ENCODE assay signal across 9 cellular contexts in genomic region chr20:32893878-32894483, GRCh38. TPM values are rescaled to one million over a fixed set of nuclear protein-coding genes. Genes with fewer than 3 reads are reported as not detected.
DNase-seq lines count a peak whose midpoint lies in the region; TF ChIP-seq lines count a peak whose summit lies in the region.
"Had no signal": no experiment of that assay in that cellular context is flagged by ENCODE, and none has a peak within 500 bp of the region (broad histone marks: within the 10 kb centered on the region; RNA-seq: fewer than 3 reads in every experiment).

No MANE protein-coding gene starts in this region.

- H3K27me3 ChIP-seq in Karpas-422 (ENCODE audit: low read length): no peaks in the 10 kb centered on the region

- H3K9me3 ChIP-seq in Karpas-422 (ENCODE audit: low read length): no peaks in the 10 kb centered on the region

- no peak overlapping the region for H3K27ac ChIP-seq in Karpas-422 (ENCODE audit: low read length)

- peak; percentile 65 for TF ChIP-seq CTCF in retinal pigment epithelial cell (conservative IDR thresholded peaks at IDR 0.05; ENCODE audit: low read depth, low read length)

- no peak overlapping the region for H3K9ac ChIP-seq in Karpas-422 (ENCODE audit: low read length)

- H3K9me2 ChIP-seq in Karpas-422 (replicated peaks; ENCODE audit: insufficient read depth, low read length): no peaks in the 10 kb centered on the region

- H3K4me3 ChIP-seq in Karpas-422 (ENCODE audit: low read length): no peak overlapping the region
- H3K4me3 ChIP-seq in retinal pigment epithelial cell (ENCODE audit: low read length): no peak overlapping the region

- peak; percentile 12 to 18 for DNase-seq in activated CD4-positive, alpha-beta T cell treated with anti-CD3 and anti-CD28 coated beads, Interleukin-2, amount 50 U/mL, for 48 hours
- no peak for DNase-seq in activated CD4-positive, alpha-beta T cell treated with anti-CD3 and anti-CD28 coated beads, Interleukin-2, amount 50 U/mL, for 4 hours
- peak; percentile 83 for DNase-seq in Karpas-422
- peak; percentile 60 for DNase-seq in ecto neural progenitor cell (ENCODE audit: low spot score)
- no peak for DNase-seq in retinal pigment epithelial cell (ENCODE audit: low read depth)
- DNase-seq in NCI-H128 (lab: John Stamatoyannopoulos, UW; ENCODE audit: unreplicated experiment): no peak
- DNase-seq in amniotic stem cell (lab: John Stamatoyannopoulos, UW): no peak
- DNase-seq in NCI-H1092 (lab: John Stamatoyannopoulos, UW): no peak

- peak overlapping the region; percentile 32 for H3K4me2 ChIP-seq in Karpas-422 (ENCODE audit: low read depth, low read length, poor library complexity, severe bottlenecking)

- H3K36me3 ChIP-seq in Karpas-422 (ENCODE audit: insufficient read depth, low read length): no peaks in the 10 kb centered on the region

- H3K4me1 ChIP-seq in Karpas-422 (ENCODE audit: low read length): peaks cover 10% of the 10 kb centered on the region

- no peaks in the 10 kb centered on the region for H3K79me2 ChIP-seq in Karpas-422 (ENCODE audit: low read length)

- no peaks in the 10 kb centered on the region for H4K20me1 ChIP-seq in Karpas-422 (ENCODE audit: insufficient read depth, low read depth, low read length)

- H2AFZ ChIP-seq in Karpas-422 (ENCODE audit: low read length): no peak overlapping the region

RNA-seq across cellular contexts. Expression of gene EFCAB8, which starts 35.3 kb away (rescaled TPM):
- total RNA-seq in Karpas-422 (2014; rRNA removed; shearing (Covaris generic); ENCODE audit: low replicate concordance): 0.25 and 1.2 TPM in 2 replicates
- total RNA-seq: dermis microvascular lymphatic vessel endothelial cell had no signal

Comparison
In these comparisons a context has a peak if more than half of its experiments do, and no peak if none do; other contexts are left out.
1. DNase-seq: peak in activated CD4-positive, alpha-beta T cell treated with anti-CD3 and anti-CD28 coated beads, Interleukin-2, amount 50 U/mL, for 48 hours (2 of 2), Karpas-422 (single experiment) and ecto neural progenitor cell (single experiment); none in activated CD4-positive, alpha-beta T cell treated with anti-CD3 and anti-CD28 coated beads, Interleukin-2, amount 50 U/mL, for 4 hours (0 of 2), retinal pigment epithelial cell (single experiment), NCI-H128 (single experiment), amniotic stem cell (single experiment) and NCI-H1092 (single experiment).